23 cellular contexts compared by ENCODE assay signal in genomic region chr3:197203714-197204146, GRCh38.
A peak's percentile ranks its signal among the peaks of the same experiment; 100 is the strongest.
DNase-seq lines count a peak whose midpoint lies in the region; ATAC-seq and TF ChIP-seq lines count a peak whose summit lies in the region.
"Had no signal": no experiment of that assay in that cellular context is flagged by ENCODE, and none has a peak within 500 bp of the region (broad histone marks: within the 10 kb centered on the region; RNA-seq: fewer than 3 reads in every experiment).

No MANE protein-coding gene starts in this region.

- H2BK15ac ChIP-seq in IMR-90 (ENCODE audit: low read depth, low read length), result no peak overlapping the region

- TF ChIP-seq CTCF in IMR-90 (conservative IDR thresholded peaks at IDR 0.05; ENCODE audit: low read depth, low read length), result no peak
- no peak for TF ChIP-seq CTCF in left lung (IDR thresholded peaks at IDR 0.05)

- no peaks in the 10 kb centered on the region for H3K27me3 Mint-ChIP-seq in activated T-cell treated with anti-CD3 and anti-CD28 coated beads, Interleukin-2, amount 50 U/mL, for 4 hours (ENCODE audit: low read depth)
- H3K27me3 Mint-ChIP-seq: activated CD4-positive, alpha-beta memory T cell treated with anti-CD3 and anti-CD28 coated beads for 36 hours; central memory CD8-positive, alpha-beta T cell; T-helper 17 cell had no signal

- H2BK120ac ChIP-seq in IMR-90 (ENCODE audit: low read depth, low read length), result no peak overlapping the region

- no TSS peak for BruUV-seq in IMR-90 (replicated peaks; lab: Mats Ljungman, UMichigan)

- DNase-seq in COR-L47 (lab: John Stamatoyannopoulos, UW) (peak; percentile 52), IMR-90 (no peak), SK-N-MC (ENCODE audit: low read depth, low spot score) (no peak), left lung (no peak), NCI-H446 (lab: John Stamatoyannopoulos, UW) (no peak)
- DNase-seq in activated T-cell treated with anti-CD3 and anti-CD28 coated beads, Interleukin-2, amount 50 U/mL, for 4 hours, result no peak
- DNase-seq: activated CD4-positive, alpha-beta memory T cell treated with anti-CD3 and anti-CD28 coated beads for 36 hours; activated naive CD4-positive, alpha-beta T cell; amygdala; DMS79 treated with DMSO at 0.1 percent for 48 hours; effector memory CD4-positive, alpha-beta T cell; KG1; lower lobe of right lung; NCI-H1105 treated with DMSO at 0.1 percent for 48 hours; NCI-H446 treated with DMSO at 0.1 percent for 48 hours; pancreas; right lobe of liver; SHP77 treated with DMSO at 0.1 percent for 48 hours; stimulated activated naive CD4-positive, alpha-beta T cell; T-helper 17 cell had no signal

- no peak overlapping the region for H4K8ac ChIP-seq in IMR-90 (ENCODE audit: low read depth in 2 of 2, low read length in 2 of 2)

- intact Hi-C loops in IMR-90 (cut with micrococcal nuclease) (no loop called here), left lung (cut with DNase I) (no loop called here)

- no peak overlapping the region for H3K18ac ChIP-seq in IMR-90 (ENCODE audit: low read depth, low read length)

- no peaks in the 10 kb centered on the region; the same call in 1 of the 2 replicates for H3K9me1 ChIP-seq in IMR-90 (ENCODE audit: insufficient read depth, low read length)

- H3K4me1 Mint-ChIP-seq in activated T-cell treated with anti-CD3 and anti-CD28 coated beads, Interleukin-2, amount 50 U/mL, for 4 hours (ENCODE audit: low read depth), result peaks cover 56% of the 10 kb centered on the region

- H2AFZ ChIP-seq in IMR-90 (replicated peaks; ENCODE audit: low read length, poor library complexity), result no peak overlapping the region

- no peak overlapping the region for H4K5ac ChIP-seq in IMR-90 (ENCODE audit: low read depth, low read length)

- H2BK5ac ChIP-seq in IMR-90 (ENCODE audit: low read depth, low read length, poor library complexity, severe bottlenecking), result no peak overlapping the region

- CTCF ChIA-PET in IMR-90 (lab: Yijun Ruan, JAX), result interaction anchor here (1.0 kb wide), 1 partner anchor 18 kb away, joined by 3 read pairs; no protein-coding TSS in a partner anchor

- H2AK9ac ChIP-seq in IMR-90 (replicated peaks; ENCODE audit: low read depth, low read length, poor library complexity), result no peak overlapping the region

- no peaks in the 10 kb centered on the region for H3K9me3 ChIP-seq in IMR-90 (ENCODE audit: control insufficient read depth, insufficient read depth, low read length)
- no peaks in the 10 kb centered on the region; the same call in 1 of the 2 replicates for H3K9me3 ChIP-seq in SK-N-MC (ENCODE audit: low read depth, low read length)
- H3K9me3 ChIP-seq in left lung, result no peaks in the 10 kb centered on the region
- H3K9me3 ChIP-seq: lower lobe of right lung, pancreas, right lobe of liver had no signal

- POLR2A ChIA-PET in IMR-90 (lab: Charles Lee; ENCODE audit: unreplicated experiment), result no interaction called here

- H3K4ac ChIP-seq in IMR-90 (ENCODE audit: low read depth, low read length), result no peak overlapping the region

- H3K27ac ChIP-seq in IMR-90 (ENCODE audit: insufficient read depth, low read length), result no peak overlapping the region
- H3K27ac ChIP-seq in SK-N-MC, result 0 out of 2 replicates have a peak overlapping the region, but pooled peaks have one; percentile 11
- no peak overlapping the region for H3K27ac ChIP-seq in left lung
- H3K27ac ChIP-seq: lower lobe of right lung, pancreas, right lobe of liver, VCaP had no signal

- no peak overlapping the region for H3K4me3 Mint-ChIP-seq in activated T-cell treated with anti-CD3 and anti-CD28 coated beads, Interleukin-2, amount 50 U/mL, for 4 hours
- H3K4me3 Mint-ChIP-seq: activated CD4-positive, alpha-beta memory T cell treated with anti-CD3 and anti-CD28 coated beads for 36 hours; central memory CD8-positive, alpha-beta T cell; T-helper 17 cell had no signal

- no peak overlapping the region for H3K56ac ChIP-seq in IMR-90 (ENCODE audit: extremely low read depth, insufficient read depth, low read length)

- dilution Hi-C loops in IMR-90 (cut with HindIII; ENCODE audit: low sequenced_read_pairs, unreplicated experiment), result no loop called here

- ATAC-seq in IMR-90 (ENCODE audit: low read depth) (0 out of 2 replicates have a peak, but pooled peaks have one; percentile 14), left lung (peak; percentile 27), GM19455 (IDR thresholded peaks at IDR 0.05; ENCODE audit: unreplicated experiment) (no peak)
- ATAC-seq in activated T-cell treated with anti-CD3 and anti-CD28 coated beads, Interleukin-2, amount 50 U/mL, for 4 hours, result no peak
- ATAC-seq: lower lobe of right lung, T-helper 17 cell had no signal

- H3K4me1 ChIP-seq in IMR-90 (ENCODE audit: control insufficient read depth, insufficient read depth, low read length) (no peaks in the 10 kb centered on the region), left lung (peaks cover 0 to 56% of the 10 kb centered on the region in 2 donors)
- H3K4me1 ChIP-seq: right lobe of liver had no signal

- H3K36me3 ChIP-seq in IMR-90 (ENCODE audit: control insufficient read depth, insufficient read depth, low read length), result no peaks in the 10 kb centered on the region
- peaks cover 4% of the 10 kb centered on the region; the same call in 1 of the 2 replicates for H3K36me3 ChIP-seq in SK-N-MC (ENCODE audit: insufficient read depth, low read length)
- no peaks in the 10 kb centered on the region for H3K36me3 ChIP-seq in left lung
- H3K36me3 ChIP-seq: lower lobe of right lung, pancreas, right lobe of liver had no signal

- no peak overlapping the region for H3K9ac ChIP-seq in IMR-90 (ENCODE audit: low read depth, low read length)
- H3K9ac ChIP-seq in SK-N-MC (ENCODE audit: insufficient read length), result no peak overlapping the region

- peaks cover 46% of the 10 kb centered on the region for H4K20me1 ChIP-seq in IMR-90 (ENCODE audit: insufficient read depth, low read length)

- no peaks in the 10 kb centered on the region for H3K9me3 Mint-ChIP-seq in activated T-cell treated with anti-CD3 and anti-CD28 coated beads, Interleukin-2, amount 50 U/mL, for 4 hours
- H3K9me3 Mint-ChIP-seq: activated CD4-positive, alpha-beta memory T cell treated with anti-CD3 and anti-CD28 coated beads for 36 hours; central memory CD8-positive, alpha-beta T cell had no signal

- H3K4me2 ChIP-seq in IMR-90 (ENCODE audit: low read depth, low read length), result no peak overlapping the region

- no peak for TF ChIP-seq RAD21 in IMR-90 (IDR thresholded peaks at IDR 0.05; ENCODE audit: low read length)

- H3K27me3 ChIP-seq in IMR-90 (ENCODE audit: control insufficient read depth, insufficient read depth, low read length), result no peaks in the 10 kb centered on the region
- no peaks in the 10 kb centered on the region for H3K27me3 ChIP-seq in left lung
- H3K27me3 ChIP-seq: pancreas, right lobe of liver had no signal

- H2AK5ac ChIP-seq in IMR-90 (ENCODE audit: low read depth, low read length), result no peak overlapping the region

- H2BK20ac ChIP-seq in IMR-90 (ENCODE audit: low read depth, low read length), result no peak overlapping the region

- peaks cover 31 to 54% of the 10 kb centered on the region in 2 experiments for H3K79me1 ChIP-seq in IMR-90 (ENCODE audit: low read depth in 1 of 2, low read length in 2 of 2)

- in situ Hi-C loops in IMR-90 (cut with MboI; ENCODE audit: low sequenced_read_pairs), result no loop called here

- H4K91ac ChIP-seq in IMR-90 (ENCODE audit: insufficient read depth, low read depth, low read length), result no peak overlapping the region

- no peak overlapping the region for H3K4me3 ChIP-seq in IMR-90 (ENCODE audit: insufficient read depth, low read depth, low read length)
- no peak overlapping the region for H3K4me3 ChIP-seq in SK-N-MC
- H3K4me3 ChIP-seq in left lung, result no peak overlapping the region
- H3K4me3 ChIP-seq: lower lobe of right lung, pancreas, right lobe of liver had no signal

- no peaks in the 10 kb centered on the region for H3K36me3 Mint-ChIP-seq in activated T-cell treated with anti-CD3 and anti-CD28 coated beads, Interleukin-2, amount 50 U/mL, for 4 hours (ENCODE audit: insufficient read depth)
- H3K36me3 Mint-ChIP-seq: activated CD4-positive, alpha-beta memory T cell treated with anti-CD3 and anti-CD28 coated beads for 36 hours had no signal

- no peak overlapping the region for H3K14ac ChIP-seq in IMR-90 (replicated peaks; ENCODE audit: low read depth, low read length)

- WGBS in IMR-90 (ENCODE audit: extremely low coverage in 2 of 2, insufficient read length in 1 of 2), 2 experiments, result no CpG with 5 or more reads among the region's 2 CpGs

- TF ChIP-seq POLR2A in IMR-90 (IDR thresholded peaks at IDR 0.05; ENCODE audit: low read depth, low read length), result no peak

- H3K23ac ChIP-seq in IMR-90 (ENCODE audit: low read depth, low read length), result no peak overlapping the region

TF ChIP-seq in IMR-90, 13 proteins besides CTCF, POLR2A, EP300 and RAD21:
- TF ChIP-seq NFE2L2 (IDR thresholded peaks at IDR 0.05; ENCODE audit: low read depth, low read length) (no peak), CHD1 (IDR thresholded peaks at IDR 0.05; ENCODE audit: low read depth, low read length) (no peak), BHLHE40 (IDR thresholded peaks at IDR 0.05; ENCODE audit: low read depth, low read length) (no peak), RFX5 (IDR thresholded peaks at IDR 0.05; ENCODE audit: low read depth, low read length) (no peak), ELK1 (IDR thresholded peaks at IDR 0.05; ENCODE audit: borderline replicate concordance, low read depth, low read length) (no peak), MAZ (IDR thresholded peaks at IDR 0.05; ENCODE audit: borderline replicate concordance, low read depth, low read length) (no peak), CEBPB (IDR thresholded peaks at IDR 0.05; ENCODE audit: low read depth, low read length) (no peak)
TF ChIP-seq in IMR-90: peak in this region for 0.

Comparison
In these comparisons a context has a peak if more than half of its experiments do, and no peak if none do; other contexts are left out.
1. ATAC-seq: peak in IMR-90 (single experiment) and left lung (single experiment); none in GM19455 (single experiment) and activated T-cell treated with anti-CD3 and anti-CD28 coated beads, Interleukin-2, amount 50 U/mL, for 4 hours (0 of 2).